ENCODE assay signal across 13 cellular contexts in genomic region chr9:120852240-120853018, GRCh38. TPM values are rescaled to one million over a fixed set of nuclear protein-coding genes. Genes with fewer than 3 reads are reported as not detected.
DNase-seq lines count a peak whose midpoint lies in the region; ATAC-seq, FAIRE-seq and TF ChIP-seq lines count a peak whose summit lies in the region.
"Had no signal": no experiment of that assay in that cellular context is flagged by ENCODE, and none has a peak within 500 bp of the region (broad histone marks: within the 10 kb centered on the region; RNA-seq: fewer than 3 reads in every experiment).

No MANE protein-coding gene starts in this region.

- intact Hi-C loops in left ventricle myocardium superior (cut with micrococcal nuclease) = no loop called here

- peaks cover 90% of the 10 kb centered on the region for H3K36me3 Mint-ChIP-seq in activated T-cell treated with anti-CD3 and anti-CD28 coated beads, Interleukin-2, amount 50 U/mL, for 24 hours (ENCODE audit: low read depth)
- H3K36me3 Mint-ChIP-seq in activated T-cell treated with anti-CD3 and anti-CD28 coated beads, Interleukin-2, amount 50 U/mL, for 4 hours (ENCODE audit: insufficient read depth) = peaks cover 7% of the 10 kb centered on the region

- peak overlapping the region; percentile 33 for H3K27ac Mint-ChIP-seq in activated T-cell treated with anti-CD3 and anti-CD28 coated beads, Interleukin-2, amount 50 U/mL, for 24 hours
- H3K27ac Mint-ChIP-seq: stimulated activated memory B cell treated with anti-CD40 and anti-IgM and Interleukin-4, amounts not matched to agents 10 μg/mL and 1 μg/mL and 100 μg/mL, for 72 hours had no signal

- DNase-seq in activated T-cell treated with anti-CD3 and anti-CD28 coated beads, Interleukin-2, amount 50 U/mL, for 24 hours = no peak
- no peak for DNase-seq in activated T-cell treated with anti-CD3 and anti-CD28 coated beads, Interleukin-2, amount 50 U/mL, for 4 hours
- DNase-seq in SW480 (ENCODE audit: low spot score) (peak; percentile 60), epithelial cell of proximal tubule (ENCODE audit: low read depth) (peak; percentile 25), renal cortical epithelial cell (ENCODE audit: low read depth) (peak; percentile 78), hippocampal formation (lab: John Stamatoyannopoulos, UW) (no peak), left ventricle myocardium superior (no peak), H54 (ENCODE audit: insufficient read length, low spot score) (no peak)
- DNase-seq: KG1, left colon, NCI-H2081 treated with DMSO at 0.1 percent for 48 hours had no signal

- no peak overlapping the region for H3K4me3 ChIP-seq in epithelial cell of proximal tubule (ENCODE audit: low read depth, low read length)

- H3K9me3 Mint-ChIP-seq in activated T-cell treated with anti-CD3 and anti-CD28 coated beads, Interleukin-2, amount 50 U/mL, for 24 hours = no peaks in the 10 kb centered on the region
- H3K9me3 Mint-ChIP-seq in activated T-cell treated with anti-CD3 and anti-CD28 coated beads, Interleukin-2, amount 50 U/mL, for 4 hours = no peaks in the 10 kb centered on the region
- H3K9me3 Mint-ChIP-seq: stimulated activated memory B cell treated with anti-CD40 and anti-IgM and Interleukin-4, amounts not matched to agents 10 μg/mL and 1 μg/mL and 100 μg/mL, for 72 hours had no signal

- H3K27me3 Mint-ChIP-seq in activated T-cell treated with anti-CD3 and anti-CD28 coated beads, Interleukin-2, amount 50 U/mL, for 24 hours = no peaks in the 10 kb centered on the region
- H3K27me3 Mint-ChIP-seq in activated T-cell treated with anti-CD3 and anti-CD28 coated beads, Interleukin-2, amount 50 U/mL, for 4 hours (ENCODE audit: low read depth) = no peaks in the 10 kb centered on the region
- H3K27me3 Mint-ChIP-seq: stimulated activated memory B cell treated with anti-CD40 and anti-IgM and Interleukin-4, amounts not matched to agents 10 μg/mL and 1 μg/mL and 100 μg/mL, for 72 hours had no signal

- TF ChIP-seq CTCF in epithelial cell of proximal tubule (conservative IDR thresholded peaks at IDR 0.05; ENCODE audit: low read depth, low read length) = no peak

- no peak for FAIRE-seq in H54 (lab: Jason Lieb, UNC)
- FAIRE-seq: frontal cortex had no signal

- no peak for TF ChIP-seq POLR2A in H54 (IDR thresholded peaks at IDR 0.05; ENCODE audit: low read depth, low read length)

- ATAC-seq in activated T-cell treated with anti-CD3 and anti-CD28 coated beads, Interleukin-2, amount 50 U/mL, for 4 hours = no peak
- ATAC-seq in left ventricle myocardium superior = no peak
- ATAC-seq: left colon; stimulated activated memory B cell treated with anti-CD40 and anti-IgM and Interleukin-4, amounts not matched to agents 10 μg/mL and 1 μg/mL and 100 μg/mL, for 72 hours had no signal

- peaks cover 29% of the 10 kb centered on the region for H3K4me1 Mint-ChIP-seq in activated T-cell treated with anti-CD3 and anti-CD28 coated beads, Interleukin-2, amount 50 U/mL, for 24 hours (ENCODE audit: low read depth)
- peaks cover 14% of the 10 kb centered on the region for H3K4me1 Mint-ChIP-seq in activated T-cell treated with anti-CD3 and anti-CD28 coated beads, Interleukin-2, amount 50 U/mL, for 4 hours (ENCODE audit: low read depth)

- no peak overlapping the region for H3K4me3 Mint-ChIP-seq in activated T-cell treated with anti-CD3 and anti-CD28 coated beads, Interleukin-2, amount 50 U/mL, for 24 hours
- H3K4me3 Mint-ChIP-seq in activated T-cell treated with anti-CD3 and anti-CD28 coated beads, Interleukin-2, amount 50 U/mL, for 4 hours = no peak overlapping the region
- H3K4me3 Mint-ChIP-seq: stimulated activated memory B cell treated with anti-CD40 and anti-IgM and Interleukin-4, amounts not matched to agents 10 μg/mL and 1 μg/mL and 100 μg/mL, for 72 hours had no signal

RNA-seq across cellular contexts. Expression of gene PSMD5, which starts 9.7 kb away (rescaled TPM):
- total RNA-seq in activated T-cell treated with anti-CD3 and anti-CD28 coated beads, Interleukin-2, amount 50 U/mL, for 4 hours = 10 to 100 TPM; 64.3 to 75.9 (median 73.3) TPM
- total RNA-seq in epithelial cell of proximal tubule = 31.4 and 42.1 TPM in 2 replicates
- total RNA-seq in renal cortical epithelial cell = 25.5 and 38.4 TPM in 2 replicates
- total RNA-seq in left ventricle myocardium superior = 14.0 TPM

RNA-seq across cellular contexts. Expression of gene PHF19, which starts 24.6 kb away (rescaled TPM):
- total RNA-seq in activated T-cell treated with anti-CD3 and anti-CD28 coated beads, Interleukin-2, amount 50 U/mL, for 4 hours = 10 to 100 TPM; 59.2 to 75.1 (median 64.8) TPM
- total RNA-seq in epithelial cell of proximal tubule = 86.2 and 122 TPM in 2 replicates
- 8.0 and 21.4 TPM in 2 replicates for total RNA-seq in renal cortical epithelial cell
- 9.5 TPM for total RNA-seq in left ventricle myocardium superior

RNA-seq across cellular contexts. Expression of gene FBXW2, which starts 59.2 kb away (rescaled TPM):
- 10 to 100 TPM; 66.7 to 72.7 (median 66.9) TPM for total RNA-seq in activated T-cell treated with anti-CD3 and anti-CD28 coated beads, Interleukin-2, amount 50 U/mL, for 4 hours
- total RNA-seq in epithelial cell of proximal tubule = 24.0 and 28.1 TPM in 2 replicates
- 24.3 and 43.9 TPM in 2 replicates for total RNA-seq in renal cortical epithelial cell
- 46.8 TPM for total RNA-seq in left ventricle myocardium superior

Comparison
In these comparisons a context has a peak if more than half of its experiments do, and no peak if none do; other contexts are left out.
1. DNase-seq: peak in SW480 (single experiment), epithelial cell of proximal tubule (single experiment) and renal cortical epithelial cell (single experiment); none in activated T-cell treated with anti-CD3 and anti-CD28 coated beads, Interleukin-2, amount 50 U/mL, for 24 hours (single experiment), activated T-cell treated with anti-CD3 and anti-CD28 coated beads, Interleukin-2, amount 50 U/mL, for 4 hours (single experiment), hippocampal formation (0 of 2), left ventricle myocardium superior (single experiment) and H54 (single experiment).